Comparison of ENCODE assay signal across 34 cellular contexts in the genomic region with DNA sequence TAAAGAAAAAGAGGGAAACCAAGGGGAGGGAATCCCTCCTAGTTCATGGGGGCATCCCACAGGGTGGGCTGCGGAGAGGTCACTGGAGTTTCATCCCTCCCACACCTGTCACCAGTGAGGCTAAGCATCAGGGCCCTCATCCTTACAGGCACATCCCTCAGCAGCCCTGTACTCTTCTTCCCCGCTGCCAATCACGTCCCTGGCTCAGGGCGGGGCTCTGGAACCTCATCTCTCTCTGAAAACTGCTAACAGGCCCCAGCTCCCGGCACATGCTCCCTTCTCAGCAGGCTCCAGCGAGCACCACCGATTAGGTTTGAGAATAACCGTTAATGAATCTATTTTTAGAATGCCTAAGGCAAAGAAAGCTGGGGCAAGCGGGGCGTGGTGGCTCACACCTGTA.
"Had no signal": no experiment of that assay in that cellular context is flagged by ENCODE, and none has a peak within 500 bp of the region (broad histone marks: within the 10 kb centered on the region; RNA-seq: fewer than 3 reads in every experiment).

No MANE protein-coding gene starts in this region.

- H3K4me3 Mint-ChIP-seq: activated CD4-positive, alpha-beta memory T cell treated with anti-CD3 and anti-CD28 coated beads, Interleukin-2, amount 10 ng/mL, durations not matched to agents 7 days and 5 days; activated naive CD4-positive, alpha-beta T cell treated with anti-CD3 and anti-CD28 coated beads, Interleukin-2, amount 50 U/mL, for 24 hours; activated naive CD8-positive, alpha-beta T cell treated with anti-CD3 and anti-CD28 coated beads, Interleukin-2, amount 10 ng/mL, durations not matched to agents 7 days and 5 days; central memory CD8-positive, alpha-beta T cell had no signal

- H3K27me3 Mint-ChIP-seq: activated CD4-positive, alpha-beta memory T cell treated with anti-CD3 and anti-CD28 coated beads, Interleukin-2, amount 10 ng/mL, durations not matched to agents 7 days and 5 days; activated naive CD4-positive, alpha-beta T cell treated with anti-CD3 and anti-CD28 coated beads, Interleukin-2, amount 50 U/mL, for 24 hours; activated naive CD8-positive, alpha-beta T cell treated with anti-CD3 and anti-CD28 coated beads, Interleukin-2, amount 10 ng/mL, durations not matched to agents 7 days and 5 days; central memory CD8-positive, alpha-beta T cell had no signal

- H3K4me2 ChIP-seq: SK-N-SH had no signal

- H3K9me3 Mint-ChIP-seq: activated CD4-positive, alpha-beta memory T cell treated with anti-CD3 and anti-CD28 coated beads, Interleukin-2, amount 10 ng/mL, durations not matched to agents 7 days and 5 days; activated naive CD4-positive, alpha-beta T cell treated with anti-CD3 and anti-CD28 coated beads, Interleukin-2, amount 50 U/mL, for 24 hours; activated naive CD8-positive, alpha-beta T cell treated with anti-CD3 and anti-CD28 coated beads, Interleukin-2, amount 10 ng/mL, durations not matched to agents 7 days and 5 days; activated T-helper 2 cell treated with anti-CD3 and anti-CD28 coated beads, Interferon-gamma antibody, Interleukin-2, Interleukin-4, amounts not matched to agents 10 μg/mL and 5 μg/mL and 100 μg/mL, durations not matched to agents 14 hours and 24 hours and 36 hours; central memory CD8-positive, alpha-beta T cell had no signal

- H3K9ac ChIP-seq: SK-N-SH had no signal

- H3K9me2 ChIP-seq: SK-N-SH had no signal

- DNase-seq: activated CD4-positive, alpha-beta memory T cell treated with anti-CD3 and anti-CD28 coated beads, Interleukin-2, amount 10 ng/mL, durations not matched to agents 7 days and 5 days; activated CD4-positive, alpha-beta T cell treated with anti-CD3 and anti-CD28 coated beads for 1 hour; activated CD4-positive, alpha-beta T cell treated with anti-CD3 and anti-CD28 coated beads for 48 hours; activated CD4-positive, CD25-positive, alpha-beta regulatory T cell; activated gamma-delta T cell; activated naive CD4-positive, alpha-beta T cell treated with Interleukin-2 at 50 U/mL for 16 hours; activated naive CD8-positive, alpha-beta T cell treated with anti-CD3 and anti-CD28 coated beads, Interleukin-2, amount 10 ng/mL, durations not matched to agents 7 days and 5 days; activated T-cell treated with anti-CD3 and anti-CD28 coated beads, Interleukin-2, amount 50 U/mL, for 1 hour; amygdala; KG1; MM.1S; NCI-H1105; NCI-H1417 treated with DMSO at 0.1 percent for 48 hours; NCI-H1694; NCI-H1930; NCI-H2081 treated with DMSO at 0.1 percent for 48 hours; NCI-H226; NCI-H446 treated with DMSO at 0.1 percent for 48 hours; NCI-H524; RPMI8226; SHP77 treated with DMSO at 0.1 percent for 48 hours; SK-N-SH; SW 1271; T-helper 1 cell; T-helper 2 cell; T-helper 9 cell had no signal

- H3K27me3 ChIP-seq: ascending aorta, cardiac muscle cell, SJSA1 had no signal

- H3K9me3 ChIP-seq: ascending aorta, SJSA1, SK-N-SH had no signal

- ATAC-seq: Panc1 had no signal

- H3K27ac Mint-ChIP-seq: activated CD4-positive, alpha-beta memory T cell treated with anti-CD3 and anti-CD28 coated beads, Interleukin-2, amount 10 ng/mL, durations not matched to agents 7 days and 5 days; activated naive CD8-positive, alpha-beta T cell treated with anti-CD3 and anti-CD28 coated beads, Interleukin-2, amount 10 ng/mL, durations not matched to agents 7 days and 5 days; activated T-helper 2 cell treated with anti-CD3 and anti-CD28 coated beads, Interferon-gamma antibody, Interleukin-2, Interleukin-4, amounts not matched to agents 10 μg/mL and 5 μg/mL and 100 μg/mL, durations not matched to agents 14 hours and 24 hours and 36 hours had no signal

- H3K4me3 ChIP-seq: ascending aorta, cardiac muscle cell, SJSA1 had no signal

- H3K27ac ChIP-seq: ascending aorta, cardiac muscle cell, SJSA1, VCaP had no signal

- H3K36me3 ChIP-seq: ascending aorta, cardiac muscle cell had no signal
